In the genomic region with DNA sequence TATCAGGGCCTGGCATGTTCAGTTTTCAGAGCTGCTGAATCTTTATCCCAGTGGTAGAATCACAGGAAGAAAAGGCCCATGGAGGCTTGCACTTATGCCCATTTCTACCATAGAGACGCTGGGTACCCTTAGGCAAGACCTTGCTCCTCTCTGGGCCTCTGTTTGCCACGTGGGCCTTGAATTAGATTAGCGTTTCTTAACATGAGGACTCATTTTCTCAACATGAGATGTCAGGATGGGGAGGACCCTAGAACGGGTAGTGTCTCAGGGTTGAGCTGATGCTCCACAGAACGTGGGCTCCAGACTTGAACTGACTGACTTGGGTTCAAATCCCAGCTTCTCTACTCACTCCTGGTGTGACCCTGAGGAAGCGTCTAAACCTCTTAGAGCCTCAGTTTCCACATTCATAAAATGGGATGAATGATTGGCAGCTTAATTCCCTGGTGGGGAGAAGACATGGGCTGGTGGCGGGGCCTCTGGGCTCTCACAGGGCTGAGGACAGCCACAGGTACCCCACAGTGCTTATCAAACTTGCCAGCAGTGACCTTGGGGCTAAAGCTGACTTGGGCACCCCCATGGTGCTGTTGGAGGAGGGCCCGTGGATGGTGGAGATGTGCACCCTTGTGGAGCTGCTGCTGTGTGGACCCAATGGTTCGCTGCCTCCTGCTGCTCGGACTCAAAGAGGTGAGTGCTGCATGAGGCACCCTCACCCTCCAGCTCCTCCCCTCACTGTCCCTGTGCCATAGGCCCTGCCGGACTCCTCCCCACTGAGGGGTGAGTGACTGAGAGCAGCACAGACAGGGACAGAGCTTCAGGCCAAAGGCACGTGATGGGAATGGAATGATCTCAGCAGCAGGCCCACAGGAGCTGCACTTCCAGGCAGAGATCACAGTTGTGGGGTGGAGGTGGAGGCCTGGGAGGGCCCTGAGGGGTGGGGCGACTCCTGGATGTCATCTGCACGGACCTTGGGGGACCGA, we compare ENCODE assay signal across 16 cellular contexts. TPM values are rescaled to one million over a fixed set of nuclear protein-coding genes. Genes with fewer than 3 reads are reported as not detected.
DNase-seq lines count a peak whose midpoint lies in the region; ATAC-seq, FAIRE-seq and TF ChIP-seq lines count a peak whose summit lies in the region.
"Had no signal": no experiment of that assay in that cellular context is flagged by ENCODE, and none has a peak within 500 bp of the region (broad histone marks: within the 10 kb centered on the region; RNA-seq: fewer than 3 reads in every experiment).

No MANE protein-coding gene starts in this region.

- H3K4me3 ChIP-seq in CD4-positive, alpha-beta memory T cell (ENCODE audit: low read length in 2 of 2), result peak overlapping the region in 1 of 2 donors; percentile 17
- H3K4me3 ChIP-seq in HEK293 (ENCODE audit: low read depth, low read length) (no peak overlapping the region), K562 (no peak overlapping the region), lower lobe of right lung (no peak overlapping the region)
- H3K4me3 ChIP-seq in naive thymus-derived CD4-positive, alpha-beta T cell (ENCODE audit: low read length), result no peak overlapping the region
- H3K4me3 ChIP-seq: SJSA1 had no signal

- H3K9me3 ChIP-seq in CD4-positive, alpha-beta memory T cell (ENCODE audit: control insufficient read depth in 1 of 2, low read length in 2 of 2), result peaks cover 0 to 13% of the 10 kb centered on the region in 2 donors
- H3K9me3 ChIP-seq in HEK293 (ENCODE audit: control insufficient read depth, insufficient read depth, low read depth, low read length) (no peaks in the 10 kb centered on the region), K562 (replicated peaks; ENCODE audit: control insufficient read depth, insufficient read depth, low read depth, low read length) (no peaks in the 10 kb centered on the region), lower lobe of right lung (no peaks in the 10 kb centered on the region)
- H3K9me3 ChIP-seq in naive thymus-derived CD4-positive, alpha-beta T cell (ENCODE audit: control insufficient read depth in 2 of 3, low read length in 3 of 3), result peaks cover 0 to 15% (median 7%) of the 10 kb centered on the region in 3 experiments

- POLR2A ChIA-PET in CD4-positive, alpha-beta memory T cell (lab: Charles Lee; ENCODE audit: partially characterized antibody), result interaction anchor here (0.9 to 2.8 kb wide), 4 partner anchors 8 to 10 kb away, joined by 3 to 11 read pairs (median 6); no protein-coding TSS in a partner anchor
- POLR2A ChIA-PET in HEK293 (lab: Yijun Ruan, JAX), result no interaction called here
- POLR2A ChIA-PET in K562 (lab: Yijun Ruan, JAX), result interaction anchor here (0.6 to 1.7 kb wide), 3 partner anchors 10 to 183 kb away, joined by 3 to 6 read pairs (median 4); no protein-coding TSS in a partner anchor
- POLR2A ChIA-PET in naive thymus-derived CD4-positive, alpha-beta T cell (lab: Charles Lee), result interaction anchor here (0.8 to 10.2 kb wide), 5 partner anchors 8 to 1137 kb away, joined by 3 to 61 read pairs (median 4); no protein-coding TSS in a partner anchor

- H3K4me1 Mint-ChIP-seq in CD4-positive, alpha-beta memory T cell, result peaks cover 8 to 40% (median 27%) of the 10 kb centered on the region in 4 donors
- H3K4me1 Mint-ChIP-seq in naive thymus-derived CD4-positive, alpha-beta T cell, result peaks cover 9 to 38% (median 31%) of the 10 kb centered on the region in 7 donors

- no peak overlapping the region for H3K9ac ChIP-seq in K562 (ENCODE audit: insufficient read depth in 1 of 2, low read depth in 2 of 2, low read length in 2 of 2)

- H3K4me2 ChIP-seq in K562 (ENCODE audit: insufficient read depth, low read length), result no peak overlapping the region

- BruUV-seq in K562 (replicated peaks; lab: Mats Ljungman, UMichigan), result no TSS peak

- intact Hi-C loops in CD4-positive, alpha-beta memory T cell (cut with micrococcal nuclease), result loop anchor here (10.0 kb wide), 2 partner anchors 151 to 441 kb away; no protein-coding TSS in a partner anchor
- intact Hi-C loops in K562 (cut with micrococcal nuclease) (no loop called here), lower lobe of right lung (cut with DNase I) (no loop called here)
- intact Hi-C loops in naive thymus-derived CD4-positive, alpha-beta T cell (cut with micrococcal nuclease), result no loop called here

- no peak for DNase-seq in CD4-positive, alpha-beta memory T cell
- no peak for DNase-seq in K562 (ENCODE audit: extremely low read depth in 1 of 4, low spot score in 3 of 4)
- DNase-seq in naive thymus-derived CD4-positive, alpha-beta T cell, result no peak
- no peak for DNase-seq in lower lobe of right lung
- no peak for DNase-seq in glomerular visceral epithelial cell (ENCODE audit: extremely low spot score)
- DNase-seq: activated CD4-positive, alpha-beta T cell treated with anti-CD3 and anti-CD28 coated beads for 1 hour; cortex of kidney; NCI-H1694; NCI-H748 treated with DMSO at 0.1 percent for 48 hours had no signal

- H3K4me3 Mint-ChIP-seq in CD4-positive, alpha-beta memory T cell, result peak overlapping the region in 4 of 8 donors; percentile 61 to 78 (median 64)
- H3K4me3 Mint-ChIP-seq in naive thymus-derived CD4-positive, alpha-beta T cell, result peak overlapping the region in 5 of 10 donors; percentile 34 to 74 (median 65)

- H3K9me1 ChIP-seq in K562 (ENCODE audit: control insufficient read depth, insufficient read depth, low read length), result no peaks in the 10 kb centered on the region

- H3K36me3 Mint-ChIP-seq in CD4-positive, alpha-beta memory T cell, result peaks cover 11 to 15% of the 10 kb centered on the region in 2 donors
- peaks cover 4 to 24% (median 8%) of the 10 kb centered on the region in 5 donors for H3K36me3 Mint-ChIP-seq in naive thymus-derived CD4-positive, alpha-beta T cell

- no peak for TF ChIP-seq RAD21 in K562 (CRISPR knock-in tag; conservative IDR thresholded peaks at IDR 0.05 in 1 of 2, IDR thresholded peaks at IDR 0.05 in 1 of 2)

- ATAC-seq in K562 (peak; percentile 31; the same call in 2 of the 3 replicates), GM18867 (IDR thresholded peaks at IDR 0.05; ENCODE audit: unreplicated experiment) (no peak), HG02840 (IDR thresholded peaks at IDR 0.05; ENCODE audit: low FRiP score, unreplicated experiment) (no peak), lower lobe of right lung (no peak)
- ATAC-seq in naive thymus-derived CD4-positive, alpha-beta T cell, result no peak
- ATAC-seq: sciatic nerve had no signal

- peaks cover 61% of the 10 kb centered on the region for H3K4me1 ChIP-seq in CD4-positive, alpha-beta memory T cell (ENCODE audit: insufficient read depth, low read length)
- H3K4me1 ChIP-seq in HEK293 (ENCODE audit: control insufficient read depth, insufficient read depth, low read length) (no peaks in the 10 kb centered on the region), K562 (replicated peaks in 1 of 2; ENCODE audit: control insufficient read depth in 2 of 2, insufficient read depth in 2 of 2, low read length in 2 of 2) (peaks cover 5 to 8% of the 10 kb centered on the region in 2 experiments; a peak in 3 of 5 replicates), lower lobe of right lung (peaks cover 2% of the 10 kb centered on the region)
- peaks cover 38 to 63% of the 10 kb centered on the region in 2 donors for H3K4me1 ChIP-seq in naive thymus-derived CD4-positive, alpha-beta T cell (ENCODE audit: control insufficient read depth in 2 of 2, insufficient read depth in 2 of 2, low read length in 2 of 2)

- H3K9me3 Mint-ChIP-seq in CD4-positive, alpha-beta memory T cell, result peaks cover 0 to 32% (median 18%) of the 10 kb centered on the region in 8 donors
- H3K9me3 Mint-ChIP-seq in naive thymus-derived CD4-positive, alpha-beta T cell, result peaks cover 0 to 36% (median 14%) of the 10 kb centered on the region in 11 donors

- peak overlapping the region; percentile 8 for H3K27ac ChIP-seq in CD4-positive, alpha-beta memory T cell (ENCODE audit: low read depth, low read length)
- H3K27ac ChIP-seq in HEK293 (ENCODE audit: extremely low read depth, low read depth, low read length) (no peak overlapping the region), K562 (ENCODE audit: extremely low read depth, low read depth, low read length) (no peak overlapping the region), lower lobe of right lung (no peak overlapping the region)
- H3K27ac ChIP-seq in naive thymus-derived CD4-positive, alpha-beta T cell (ENCODE audit: low read depth, low read length), result peak overlapping the region; percentile 38
- H3K27ac ChIP-seq: SJSA1 had no signal

- no peaks in the 10 kb centered on the region for H3K27me3 ChIP-seq in CD4-positive, alpha-beta memory T cell (ENCODE audit: insufficient read depth, low read length)
- H3K27me3 ChIP-seq in K562 (ENCODE audit: control insufficient read depth in 2 of 2, insufficient read depth in 2 of 2, low read length in 2 of 2), result peaks cover 22 to 61% of the 10 kb centered on the region in 2 experiments
- no peaks in the 10 kb centered on the region for H3K27me3 ChIP-seq in naive thymus-derived CD4-positive, alpha-beta T cell (ENCODE audit: control insufficient read depth in 2 of 2, insufficient read depth in 2 of 2, low read length in 2 of 2)
- peaks cover 4% of the 10 kb centered on the region for H3K27me3 ChIP-seq in lower lobe of right lung (ENCODE audit: low read depth)
- H3K27me3 ChIP-seq: SJSA1 had no signal

- peak overlapping the region; percentile 77 to 92 (median 87) for H3K27ac Mint-ChIP-seq in CD4-positive, alpha-beta memory T cell
- peak overlapping the region in 7 of 9 donors; percentile 33 to 93 (median 90) for H3K27ac Mint-ChIP-seq in naive thymus-derived CD4-positive, alpha-beta T cell

- no peaks in the 10 kb centered on the region for H3K79me2 ChIP-seq in K562 (ENCODE audit: control insufficient read depth, insufficient read depth, low read length)

- WGBS in K562 (ENCODE audit: insufficient coverage, low coverage, missing lambda C conversion rate), result 1% methylated on average over 14 of the region's 15 CpGs

- H2AFZ ChIP-seq in K562 (ENCODE audit: low read depth, low read length), result no peak overlapping the region

- in situ Hi-C loops in K562 (cut with MboI), result no loop called here

- CTCF ChIA-PET in CD4-positive, alpha-beta memory T cell (lab: Charles Lee; ENCODE audit: partially characterized antibody), result interaction anchor here (2.3 kb wide), 1 partner anchor 30 kb away, joined by 7 read pairs; no protein-coding TSS in a partner anchor
- CTCF ChIA-PET in HEK293 (lab: Yijun Ruan, JAX) (interaction anchor here (0.5 kb wide), 3 partner anchors 22 to 687 kb away, joined by 3 to 5 read pairs (median 3); no protein-coding TSS in a partner anchor), K562 (lab: Yijun Ruan, JAX; ENCODE audit: low intra/inter-chr PET ratio) (interaction anchor here (0.6 kb wide), 1 partner anchor 69 kb away, joined by 3 read pairs; no protein-coding TSS in a partner anchor)
- CTCF ChIA-PET in naive thymus-derived CD4-positive, alpha-beta T cell (lab: Charles Lee), result interaction anchor here (0.8 kb wide), 1 partner anchor 31 kb away, joined by 3 read pairs; no protein-coding TSS in a partner anchor

- FAIRE-seq in K562 (lab: Jason Lieb, UNC), result no peak

- H3K36me3 ChIP-seq in CD4-positive, alpha-beta memory T cell (ENCODE audit: insufficient read depth, low read length), result no peaks in the 10 kb centered on the region
- H3K36me3 ChIP-seq in HEK293 (ENCODE audit: control insufficient read depth in 2 of 2, insufficient read depth in 1 of 2, low read length in 2 of 2) (no peaks in the 10 kb centered on the region), K562 (ENCODE audit: control insufficient read depth, insufficient read depth, low read length) (no peaks in the 10 kb centered on the region), lower lobe of right lung (no peaks in the 10 kb centered on the region)
- no peaks in the 10 kb centered on the region for H3K36me3 ChIP-seq in naive thymus-derived CD4-positive, alpha-beta T cell (ENCODE audit: control insufficient read depth in 2 of 3, insufficient read depth in 3 of 3, low read length in 3 of 3)
- H3K36me3 ChIP-seq: SJSA1 had no signal

- TF ChIP-seq EP300 in K562 (IDR thresholded peaks at IDR 0.05; ENCODE audit: low read length), result no peak

- no peak for TF ChIP-seq POLR2A in K562 (conservative IDR thresholded peaks at IDR 0.05)

- no peaks in the 10 kb centered on the region for H3K27me3 Mint-ChIP-seq in CD4-positive, alpha-beta memory T cell
- H3K27me3 Mint-ChIP-seq in naive thymus-derived CD4-positive, alpha-beta T cell, result no peaks in the 10 kb centered on the region

- no peak for TF ChIP-seq CTCF in HEK293 (tag by site-specific recombination; IDR thresholded peaks at IDR 0.05)
- no peak for TF ChIP-seq CTCF in K562 (IDR thresholded peaks at IDR 0.05 in 2 of 3, conservative IDR thresholded peaks at IDR 0.05 in 1 of 3; ENCODE audit: insufficient read depth in 2 of 3, low read depth in 1 of 3, low read length in 3 of 3)
- TF ChIP-seq CTCF in lower lobe of right lung (IDR thresholded peaks at IDR 0.05), result no peak

- 0 out of 2 replicates have a peak, but pooled peaks cover 5% of the 10 kb centered on the region for H4K20me1 ChIP-seq in K562 (replicated peaks; ENCODE audit: control insufficient read depth, insufficient read depth, low read length)

RNA-seq across cellular contexts. Expression of gene SUN5, which starts 28.2 kb away (rescaled TPM):
- not detected for total RNA-seq in CD4-positive, alpha-beta memory T cell
- polyA plus RNA-seq in CD4-positive, alpha-beta memory T cell, result not detected
- total RNA-seq in K562 (2011; cell fraction: chromatin; rRNA removed; ENCODE audit: low replicate concordance), result not detected in 2 replicates
- not detected in 2 replicates for total RNA-seq in K562 (2011; cell fraction: nucleolus; rRNA removed)
- not detected in 2 replicates for total RNA-seq in K562 (2011; cell fraction: nucleoplasm; rRNA removed)
- total RNA-seq in K562 (2014; rRNA removed) (not detected in 2 replicates), K562 (2014; rRNA removed; fragmentation: Illumina TruSeq; extraction: Trizol) (not detected in 2 replicates), K562 (2015; rRNA removed; fragmentation: Illumina TruSeq; extraction: Trizol) (not detected in 2 replicates), K562 (2021) (not detected in 2 replicates), lower lobe of right lung (not detected)
- polyA plus RNA-seq in K562 (2011; rRNA removed) (not detected in 2 replicates), K562 (2014; fragmentation: Illumina TruSeq; extraction: Trizol) (not detected in 2 replicates), K562 (2014; fragmentation: Nextera tagmentation; extraction: Ambion mirVana) (not detected), K562 (2014; rRNA removed) (not detected in 2 replicates)
- not detected in 2 replicates for polyA plus RNA-seq in K562 (2011; cell fraction: cytosol; rRNA removed)
- not detected in 2 replicates for polyA plus RNA-seq in K562 (2011; cell fraction: nucleus; rRNA removed)
- polyA plus RNA-seq in K562 (2012), result not detected in 2 replicates
- not detected in 2 replicates for polyA minus RNA-seq in K562 (2011; rRNA and poly(A)+ RNA removed)
- not detected in 2 replicates for polyA minus RNA-seq in K562 (2011; cell fraction: cytosol; rRNA and poly(A)+ RNA removed)
- polyA minus RNA-seq in K562 (2011; cell fraction: nucleus; rRNA and poly(A)+ RNA removed), result not detected in 2 replicates
- not detected for total RNA-seq in naive thymus-derived CD4-positive, alpha-beta T cell
- not detected for polyA plus RNA-seq in naive thymus-derived CD4-positive, alpha-beta T cell
- total RNA-seq: HT1080, sciatic nerve, SJSA1, subcutaneous adipose tissue had no signal

RNA-seq across cellular contexts. Expression of gene BPIFB2, which starts 31.5 kb away (rescaled TPM):
- not detected for total RNA-seq in CD4-positive, alpha-beta memory T cell
- polyA plus RNA-seq in CD4-positive, alpha-beta memory T cell, result not detected
- total RNA-seq in K562 (2011; cell fraction: chromatin; rRNA removed; ENCODE audit: low replicate concordance), result not detected in 2 replicates
- not detected in 2 replicates for total RNA-seq in K562 (2011; cell fraction: nucleolus; rRNA removed)
- not detected in 2 replicates for total RNA-seq in K562 (2011; cell fraction: nucleoplasm; rRNA removed)
- not detected in 2 replicates for total RNA-seq in K562 (2014; rRNA removed)
- total RNA-seq in K562 (2014; rRNA removed; fragmentation: Illumina TruSeq; extraction: Trizol), result not detected in 2 replicates
- not detected in 2 replicates for total RNA-seq in K562 (2015; rRNA removed; fragmentation: Illumina TruSeq; extraction: Trizol)
- total RNA-seq in K562 (2021), result 0.11 TPM in 1 of 2 replicates, not detected in the other
- polyA plus RNA-seq in K562 (2011; rRNA removed), result not detected in 2 replicates
- polyA plus RNA-seq in K562 (2011; cell fraction: cytosol; rRNA removed), result not detected in 2 replicates
- not detected in 2 replicates for polyA plus RNA-seq in K562 (2011; cell fraction: nucleus; rRNA removed)
- polyA plus RNA-seq in K562 (2012), result not detected in 2 replicates
- not detected in 2 replicates for polyA plus RNA-seq in K562 (2014; fragmentation: Illumina TruSeq; extraction: Trizol)
- not detected for polyA plus RNA-seq in K562 (2014; fragmentation: Nextera tagmentation; extraction: Ambion mirVana)
- not detected in 2 replicates for polyA plus RNA-seq in K562 (2014; rRNA removed)
- not detected in 2 replicates for polyA minus RNA-seq in K562 (2011; rRNA and poly(A)+ RNA removed)
- 1.1 TPM in 1 of 2 replicates, not detected in the other for polyA minus RNA-seq in K562 (2011; cell fraction: cytosol; rRNA and poly(A)+ RNA removed)
- not detected in 2 replicates for polyA minus RNA-seq in K562 (2011; cell fraction: nucleus; rRNA and poly(A)+ RNA removed)
- not detected for total RNA-seq in naive thymus-derived CD4-positive, alpha-beta T cell
- not detected for polyA plus RNA-seq in naive thymus-derived CD4-positive, alpha-beta T cell
- 0.21 TPM for total RNA-seq in lower lobe of right lung
- total RNA-seq: HT1080, sciatic nerve, SJSA1, subcutaneous adipose tissue had no signal

RNA-seq across cellular contexts. Expression of gene BPIFB6, which starts 55.5 kb away (rescaled TPM):
- not detected for total RNA-seq in CD4-positive, alpha-beta memory T cell
- polyA plus RNA-seq in CD4-positive, alpha-beta memory T cell, result not detected
- not detected in 2 replicates for total RNA-seq in K562 (2011; cell fraction: chromatin; rRNA removed; ENCODE audit: low replicate concordance)
- total RNA-seq in K562 (2011; cell fraction: nucleolus; rRNA removed), result not detected in 2 replicates
- total RNA-seq in K562 (2011; cell fraction: nucleoplasm; rRNA removed), result not detected in 2 replicates
- not detected in 2 replicates for total RNA-seq in K562 (2014; rRNA removed)
- not detected in 2 replicates for total RNA-seq in K562 (2014; rRNA removed; fragmentation: Illumina TruSeq; extraction: Trizol)
- total RNA-seq in K562 (2015; rRNA removed; fragmentation: Illumina TruSeq; extraction: Trizol), result not detected in 2 replicates
- not detected in 2 replicates for total RNA-seq in K562 (2021)
- polyA plus RNA-seq in K562 (2011; rRNA removed), result not detected in 2 replicates
- not detected in 2 replicates for polyA plus RNA-seq in K562 (2011; cell fraction: cytosol; rRNA removed)
- not detected in 2 replicates for polyA plus RNA-seq in K562 (2011; cell fraction: nucleus; rRNA removed)
- polyA plus RNA-seq in K562 (2012), result not detected in 2 replicates
- polyA plus RNA-seq in K562 (2014; fragmentation: Illumina TruSeq; extraction: Trizol), result not detected in 2 replicates
- polyA plus RNA-seq in K562 (2014; fragmentation: Nextera tagmentation; extraction: Ambion mirVana), result not detected
- not detected in 2 replicates for polyA plus RNA-seq in K562 (2014; rRNA removed)
- not detected in 2 replicates for polyA minus RNA-seq in K562 (2011; rRNA and poly(A)+ RNA removed)
- polyA minus RNA-seq in K562 (2011; cell fraction: cytosol; rRNA and poly(A)+ RNA removed), result not detected in 2 replicates
- not detected in 2 replicates for polyA minus RNA-seq in K562 (2011; cell fraction: nucleus; rRNA and poly(A)+ RNA removed)
- total RNA-seq in naive thymus-derived CD4-positive, alpha-beta T cell, result not detected
- polyA plus RNA-seq in naive thymus-derived CD4-positive, alpha-beta T cell, result not detected
- total RNA-seq in lower lobe of right lung, result not detected
- total RNA-seq: HT1080, sciatic nerve, SJSA1, subcutaneous adipose tissue had no signal

Comparison
In these comparisons a context has a peak if more than half of its experiments do, and no peak if none do; other contexts are left out.
1. H3K27ac ChIP-seq: peak in CD4-positive, alpha-beta memory T cell (single experiment) and naive thymus-derived CD4-positive, alpha-beta T cell (single experiment); none in HEK293 (single experiment), K562 (single experiment) and lower lobe of right lung (single experiment).